ENCODE assay signal across 11 cellular contexts in the genomic region with DNA sequence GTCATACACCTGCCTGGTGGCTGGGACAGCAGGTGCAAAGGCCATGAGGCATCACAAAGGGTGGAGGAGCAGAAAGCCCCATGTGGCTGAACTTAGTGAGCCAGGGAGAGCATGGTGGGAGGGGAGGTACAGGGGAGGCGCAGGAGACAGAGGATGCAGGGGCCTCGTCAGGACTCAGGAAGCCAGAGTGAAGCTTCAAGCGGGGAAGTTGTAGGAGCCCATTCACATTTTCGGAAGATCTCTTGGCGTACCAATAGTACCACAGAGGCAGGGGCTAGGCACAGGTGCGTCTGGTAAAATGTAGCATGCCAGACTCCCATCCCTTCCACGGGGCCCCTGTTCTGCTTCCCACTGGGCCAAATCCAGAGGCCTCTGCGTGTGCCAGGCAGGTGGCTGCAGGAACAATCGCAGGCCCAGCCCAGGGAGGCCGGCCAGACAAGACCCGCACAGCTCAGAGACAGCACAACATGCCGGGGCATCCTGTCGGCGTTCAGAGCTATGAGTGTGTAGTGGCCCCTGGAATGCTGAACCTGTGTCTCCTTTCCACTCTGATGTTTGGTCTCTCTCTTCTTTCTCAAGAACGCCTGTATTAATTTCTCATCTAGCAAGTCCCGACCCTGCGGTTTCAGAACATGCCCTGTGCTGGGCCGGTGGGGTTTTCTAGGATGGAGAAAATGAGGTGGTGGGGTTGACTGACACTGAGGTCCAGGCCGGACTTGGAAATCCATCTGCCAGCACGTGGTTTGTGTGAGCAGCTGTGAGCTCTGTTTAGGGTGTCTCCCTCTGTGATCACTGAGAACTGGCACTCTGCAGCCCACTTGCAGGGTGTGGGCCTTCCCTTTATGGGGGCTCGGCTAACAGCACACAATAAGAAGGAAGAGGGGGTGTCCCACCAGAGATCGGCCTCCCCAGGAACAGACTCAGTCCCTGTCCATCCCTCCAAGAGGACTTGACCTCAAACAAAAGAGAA. TPM values are rescaled to one million over a fixed set of nuclear protein-coding genes. Genes with fewer than 3 reads are reported as not detected.
DNase-seq lines count a peak whose midpoint lies in the region; ATAC-seq and TF ChIP-seq lines count a peak whose summit lies in the region.
"Had no signal": no experiment of that assay in that cellular context is flagged by ENCODE, and none has a peak within 500 bp of the region (broad histone marks: within the 10 kb centered on the region; RNA-seq: fewer than 3 reads in every experiment).

No MANE protein-coding gene starts in this region.

- no peak overlapping the region for H2AFZ ChIP-seq in neural progenitor cell (replicated peaks)

- no peak for TF ChIP-seq CTCF in endodermal cell (conservative IDR thresholded peaks at IDR 0.05)
- no peak for TF ChIP-seq CTCF in neural progenitor cell (IDR thresholded peaks at IDR 0.05)
- TF ChIP-seq CTCF in MCF 10A (IDR thresholded peaks at IDR 0.05; ENCODE audit: unreplicated experiment), result no peak

- ATAC-seq in aorta (ENCODE audit: low FRiP score), result peak; percentile 39
- ATAC-seq in stimulated activated memory B cell treated with anti-CD40 and anti-IgM and Interleukin-4, amounts not matched to agents 10 μg/mL and 1 μg/mL and 100 μg/mL, for 72 hours, result no peak

- WGBS in endodermal cell (ENCODE audit: insufficient coverage in 1 of 2, insufficient read length in 1 of 2), 2 experiments, result 87 to 95% methylated on average over 9 to 22 of the region's 22 CpGs
- 77 to 78% methylated on average over 22 of the region's 22 CpGs for WGBS in aorta, 2 donors

- H3K9me3 ChIP-seq in endodermal cell (ENCODE audit: control insufficient read depth, low read length) (no peaks in the 10 kb centered on the region), neural progenitor cell (ENCODE audit: low read depth) (no peaks in the 10 kb centered on the region), aorta (ENCODE audit: control insufficient read depth, low read length) (no peaks in the 10 kb centered on the region)

- peaks cover 15% of the 10 kb centered on the region for H3K27me3 Mint-ChIP-seq in activated CD4-positive, alpha-beta T cell treated with anti-CD3 and anti-CD28 coated beads, Interleukin-2, amount 10 ng/mL, durations not matched to agents 7 days and 5 days
- peaks cover 72% of the 10 kb centered on the region for H3K27me3 Mint-ChIP-seq in endodermal cell (ENCODE audit: insufficient read depth)
- H3K27me3 Mint-ChIP-seq in neural progenitor cell (ENCODE audit: insufficient read depth, low read depth), result peaks cover 32% of the 10 kb centered on the region
- H3K27me3 Mint-ChIP-seq in MCF 10A (ENCODE audit: insufficient read depth, unreplicated experiment), result no peaks in the 10 kb centered on the region
- no peaks in the 10 kb centered on the region for H3K27me3 Mint-ChIP-seq in stimulated activated memory B cell treated with anti-CD40 and anti-IgM and Interleukin-4, amounts not matched to agents 10 μg/mL and 1 μg/mL and 100 μg/mL, for 72 hours

- CTCF ChIA-PET in activated CD4-positive, alpha-beta T cell treated with anti-CD3 and anti-CD28 coated beads, Interleukin-2, amount 10 ng/mL, durations not matched to agents 7 days and 5 days (lab: Charles Lee), result no interaction called here
- CTCF ChIA-PET in MCF 10A (lab: Yijun Ruan, JAX), result interaction anchor here (0.6 to 3.3 kb wide), 5 partner anchors 13 to 1127 kb away, joined by 3 to 28 read pairs (median 5); no protein-coding TSS in a partner anchor

- peaks cover 5% of the 10 kb centered on the region for H4K20me1 ChIP-seq in neural progenitor cell (ENCODE audit: low read depth)

- no peak for DNase-seq in activated CD4-positive, alpha-beta T cell treated with anti-CD3 and anti-CD28 coated beads, Interleukin-2, amount 10 ng/mL, durations not matched to agents 7 days and 5 days
- no peak for DNase-seq in activated CD4-positive, alpha-beta T cell treated with anti-CD3 and anti-CD28 coated beads for 1 hour
- peak; percentile 40 for DNase-seq in endodermal cell
- DNase-seq in neural progenitor cell (ENCODE audit: low spot score), result no peak
- DNase-seq in aorta, result no peak
- DNase-seq in DMS114 treated with DMSO at 0.1 percent for 48 hours (lab: John Stamatoyannopoulos, UW; ENCODE audit: unreplicated experiment), result no peak
- DNase-seq in MCF 10A (ENCODE audit: unreplicated experiment), result no peak
- DNase-seq: H7 had no signal

- intact Hi-C loops in aorta (cut with DNase I) (no loop called here), MCF 10A (cut with micrococcal nuclease) (no loop called here)

- H3K4me3 Mint-ChIP-seq in activated CD4-positive, alpha-beta T cell treated with anti-CD3 and anti-CD28 coated beads, Interleukin-2, amount 10 ng/mL, durations not matched to agents 7 days and 5 days, result no peak overlapping the region
- no peak overlapping the region for H3K4me3 Mint-ChIP-seq in endodermal cell
- H3K4me3 Mint-ChIP-seq in neural progenitor cell, result no peak overlapping the region
- no peak overlapping the region for H3K4me3 Mint-ChIP-seq in MCF 10A (ENCODE audit: unreplicated experiment)
- H3K4me3 Mint-ChIP-seq in stimulated activated memory B cell treated with anti-CD40 and anti-IgM and Interleukin-4, amounts not matched to agents 10 μg/mL and 1 μg/mL and 100 μg/mL, for 72 hours, result no peak overlapping the region

- H3K9me3 Mint-ChIP-seq in activated CD4-positive, alpha-beta T cell treated with anti-CD3 and anti-CD28 coated beads, Interleukin-2, amount 10 ng/mL, durations not matched to agents 7 days and 5 days, result no peaks in the 10 kb centered on the region
- H3K9me3 Mint-ChIP-seq in endodermal cell (no peaks in the 10 kb centered on the region), neural progenitor cell (no peaks in the 10 kb centered on the region), MCF 10A (ENCODE audit: unreplicated experiment) (peaks cover 7% of the 10 kb centered on the region)
- H3K9me3 Mint-ChIP-seq in stimulated activated memory B cell treated with anti-CD40 and anti-IgM and Interleukin-4, amounts not matched to agents 10 μg/mL and 1 μg/mL and 100 μg/mL, for 72 hours, result no peaks in the 10 kb centered on the region

- no peaks in the 10 kb centered on the region for H3K4me1 Mint-ChIP-seq in activated CD4-positive, alpha-beta T cell treated with anti-CD3 and anti-CD28 coated beads, Interleukin-2, amount 10 ng/mL, durations not matched to agents 7 days and 5 days
- peaks cover 12% of the 10 kb centered on the region for H3K4me1 Mint-ChIP-seq in endodermal cell
- peaks cover 22% of the 10 kb centered on the region for H3K4me1 Mint-ChIP-seq in neural progenitor cell
- H3K4me1 Mint-ChIP-seq in MCF 10A (ENCODE audit: insufficient read depth, unreplicated experiment), result no peaks in the 10 kb centered on the region
- no peaks in the 10 kb centered on the region for H3K4me1 Mint-ChIP-seq in stimulated activated memory B cell treated with anti-CD40 and anti-IgM and Interleukin-4, amounts not matched to agents 10 μg/mL and 1 μg/mL and 100 μg/mL, for 72 hours

- H3K36me3 ChIP-seq in endodermal cell (ENCODE audit: control insufficient read depth, insufficient read depth, low read length), result no peaks in the 10 kb centered on the region
- no peaks in the 10 kb centered on the region for H3K36me3 ChIP-seq in neural progenitor cell
- no peaks in the 10 kb centered on the region for H3K36me3 ChIP-seq in aorta (ENCODE audit: control insufficient read depth in 1 of 2, insufficient read depth in 2 of 2, low read length in 1 of 2)

- H3F3A ChIP-seq in neural progenitor cell (ENCODE audit: low read depth), result peaks cover 2% of the 10 kb centered on the region

- H3K9ac ChIP-seq in endodermal cell (ENCODE audit: extremely low read depth, low read length, poor library complexity, severe bottlenecking) (no peak overlapping the region), neural progenitor cell (no peak overlapping the region)

- POLR2A ChIA-PET in activated CD4-positive, alpha-beta T cell treated with anti-CD3 and anti-CD28 coated beads, Interleukin-2, amount 10 ng/mL, durations not matched to agents 7 days and 5 days (lab: Charles Lee), result no interaction called here
- POLR2A ChIA-PET in MCF 10A (lab: Yijun Ruan, JAX), result no interaction called here

- no peak overlapping the region for H3K4me2 ChIP-seq in neural progenitor cell

- no peaks in the 10 kb centered on the region for H3K79me2 ChIP-seq in neural progenitor cell (ENCODE audit: low read depth)

- H3K36me3 Mint-ChIP-seq in activated CD4-positive, alpha-beta T cell treated with anti-CD3 and anti-CD28 coated beads, Interleukin-2, amount 10 ng/mL, durations not matched to agents 7 days and 5 days (ENCODE audit: low read depth), result no peaks in the 10 kb centered on the region
- H3K36me3 Mint-ChIP-seq in endodermal cell (ENCODE audit: low read depth) (no peaks in the 10 kb centered on the region), neural progenitor cell (peaks cover 2% of the 10 kb centered on the region), MCF 10A (ENCODE audit: insufficient read depth, unreplicated experiment) (no peaks in the 10 kb centered on the region)
- no peaks in the 10 kb centered on the region for H3K36me3 Mint-ChIP-seq in stimulated activated memory B cell treated with anti-CD40 and anti-IgM and Interleukin-4, amounts not matched to agents 10 μg/mL and 1 μg/mL and 100 μg/mL, for 72 hours

- peak overlapping the region; percentile 42 for H3K27ac Mint-ChIP-seq in activated CD4-positive, alpha-beta T cell treated with anti-CD3 and anti-CD28 coated beads, Interleukin-2, amount 10 ng/mL, durations not matched to agents 7 days and 5 days
- H3K27ac Mint-ChIP-seq in endodermal cell (no peak overlapping the region), neural progenitor cell (peak overlapping the region; percentile 62), MCF 10A (ENCODE audit: low read depth, unreplicated experiment) (no peak overlapping the region)
- no peak overlapping the region for H3K27ac Mint-ChIP-seq in stimulated activated memory B cell treated with anti-CD40 and anti-IgM and Interleukin-4, amounts not matched to agents 10 μg/mL and 1 μg/mL and 100 μg/mL, for 72 hours

- no peak overlapping the region for H3K4me3 ChIP-seq in endodermal cell (ENCODE audit: low read length)
- no peak overlapping the region for H3K4me3 ChIP-seq in neural progenitor cell
- H3K4me3 ChIP-seq in aorta (ENCODE audit: low read length in 2 of 2), result no peak overlapping the region

- H3K27me3 ChIP-seq in endodermal cell (ENCODE audit: control insufficient read depth, insufficient read depth, low read length, poor library complexity, severe bottlenecking) (peaks cover 67% of the 10 kb centered on the region), neural progenitor cell (peaks cover 65% of the 10 kb centered on the region), aorta (ENCODE audit: control insufficient read depth in 1 of 2, insufficient read depth in 2 of 2, low read length in 1 of 2) (no peaks in the 10 kb centered on the region)

- no peak overlapping the region for H3K27ac ChIP-seq in endodermal cell (ENCODE audit: low read depth, low read length)
- no peak overlapping the region for H3K27ac ChIP-seq in neural progenitor cell
- H3K27ac ChIP-seq in aorta (ENCODE audit: low read depth in 1 of 2, low read length in 2 of 2), result no peak overlapping the region
- H3K27ac ChIP-seq: 22Rv1 had no signal

- H3K4me1 ChIP-seq in endodermal cell (ENCODE audit: control insufficient read depth, insufficient read depth, low read length) (no peaks in the 10 kb centered on the region), neural progenitor cell (no peaks in the 10 kb centered on the region), aorta (ENCODE audit: control insufficient read depth in 1 of 2, insufficient read depth in 2 of 2, low read length in 2 of 2) (no peaks in the 10 kb centered on the region)

- no TSS peak for BruUV-seq in MCF 10A (replicated peaks; lab: Mats Ljungman, UMichigan)

RNA-seq across cellular contexts. Expression of a gene that starts 5.5 kb away (rescaled TPM):
- total RNA-seq in activated CD4-positive, alpha-beta T cell treated with anti-CD3 and anti-CD28 coated beads, Interleukin-2, amount 10 ng/mL, durations not matched to agents 7 days and 5 days, result not detected
- total RNA-seq in endodermal cell (10 to 100 TPM in 1 of 2 donors, 1 to 10 TPM in 1; 4.4 to 14.2 TPM), neural progenitor cell (ENCODE audit: low replicate concordance) (1.0 and 1.1 TPM in 2 replicates), aorta (not detected), MCF 10A (2022) (not detected in 2 replicates)
- polyA plus RNA-seq in endodermal cell (2013, experiment 1 of 2), result 2.4 TPM
- 2.7 TPM for polyA plus RNA-seq in endodermal cell (2013, experiment 2 of 2)
- polyA plus RNA-seq in aorta, result not detected
- total RNA-seq: A673 had no signal

Comparison
In these comparisons a context has a peak if more than half of its experiments do, and no peak if none do; other contexts are left out.
1. H3K27ac Mint-ChIP-seq: peak in activated CD4-positive, alpha-beta T cell treated with anti-CD3 and anti-CD28 coated beads, Interleukin-2, amount 10 ng/mL, durations not matched to agents 7 days and 5 days (single experiment) and neural progenitor cell (single experiment); none in endodermal cell (single experiment), MCF 10A (single experiment) and stimulated activated memory B cell treated with anti-CD40 and anti-IgM and Interleukin-4, amounts not matched to agents 10 μg/mL and 1 μg/mL and 100 μg/mL, for 72 hours (single experiment).